8 cellular contexts compared by ENCODE assay signal in genomic region chr9:121686930-121687541, GRCh38. TPM values are rescaled to one million over a fixed set of nuclear protein-coding genes. Genes with fewer than 3 reads are reported as not detected.
DNase-seq lines count a peak whose midpoint lies in the region; ATAC-seq, FAIRE-seq and TF ChIP-seq lines count a peak whose summit lies in the region.

No MANE protein-coding gene starts in this region.

- ATAC-seq in left cardiac atrium (peak; percentile 67 to 71), psoas muscle (peak; percentile 76 to 89 (median 80)), GM19467 (IDR thresholded peaks at IDR 0.05; ENCODE audit: unreplicated experiment) (no peak)

- H3K27ac ChIP-seq in psoas muscle: peak overlapping the region; percentile 47

- TF ChIP-seq CTCF in psoas muscle (IDR thresholded peaks at IDR 0.05): peak; percentile 79

- H3K4me3 ChIP-seq in adipocyte (ENCODE audit: low read length) (no peak overlapping the region), psoas muscle (no peak overlapping the region)

- H3K4me1 ChIP-seq in adipocyte (ENCODE audit: control insufficient read depth, insufficient read depth, low read length): no peaks in the 10 kb centered on the region
- H3K4me1 ChIP-seq in psoas muscle: peaks cover 16% of the 10 kb centered on the region

- H3K9me3 ChIP-seq in adipocyte (ENCODE audit: control insufficient read depth, low read length) (no peaks in the 10 kb centered on the region), psoas muscle (no peaks in the 10 kb centered on the region)

- H3K9ac ChIP-seq in adipocyte (ENCODE audit: low read length): no peak overlapping the region

- DNase-seq in AG08396 (ENCODE audit: low spot score): peak; percentile 85
- peak; percentile 77 for DNase-seq in GM12891 (ENCODE audit: insufficient read length, low spot score)
- peak; percentile 84 for DNase-seq in HT-29 (ENCODE audit: low spot score)
- peak; percentile 70 for DNase-seq in RKO (ENCODE audit: low spot score)
- DNase-seq in adipocyte (ENCODE audit: low read depth): peak; percentile 79
- DNase-seq in left cardiac atrium: peak; percentile 78
- DNase-seq in psoas muscle: peak; percentile 81 to 88

- FAIRE-seq in GM12891 (lab: Jason Lieb, UNC): peak; percentile 93

- H3K36me3 ChIP-seq in adipocyte (ENCODE audit: control insufficient read depth, insufficient read depth, low read length, severe bottlenecking) (no peaks in the 10 kb centered on the region), psoas muscle (ENCODE audit: insufficient read depth in 1 of 2, low read depth in 1 of 2) (peaks cover 0 to 3% of the 10 kb centered on the region in 2 donors)

- H3K27me3 ChIP-seq in adipocyte (replicated peaks; ENCODE audit: control insufficient read depth, insufficient read depth, low read length) (peaks cover 18% of the 10 kb centered on the region), psoas muscle (ENCODE audit: insufficient read depth in 3 of 3, low read length in 2 of 3) (no peaks in the 10 kb centered on the region)

- no peak for TF ChIP-seq POLR2A in GM12891 (IDR thresholded peaks at IDR 0.05; ENCODE audit: low read depth, low read length)

- intact Hi-C loops in left cardiac atrium (cut with DNase I): loop anchor here (5.0 to 10.0 kb wide), 2 partner anchors 132 to 305 kb away; no protein-coding TSS in a partner anchor
- intact Hi-C loops in psoas muscle (cut with DNase I): loop anchor here in 1 of 2 donors (5.0 kb wide), 1 partner anchor 305 kb away; no protein-coding TSS in a partner anchor

- 58 to 73% (median 66%) methylated on average over 3 of the region's 3 CpGs for WGBS in psoas muscle, 3 donors

TF ChIP-seq in GM12891, 5 proteins besides CTCF, POLR2A, EP300 and RAD21:
- TF ChIP-seq SPI1 (IDR thresholded peaks at IDR 0.05; ENCODE audit: low read depth, low read length) (no peak), POLR2AphosphoS5 (IDR thresholded peaks at IDR 0.05; ENCODE audit: low read depth, low read length) (no peak), TAF1 (IDR thresholded peaks at IDR 0.05; ENCODE audit: low read depth, low read length) (no peak), POU2F2 (IDR thresholded peaks at IDR 0.05; ENCODE audit: low read depth, low read length) (no peak), PAX5 (IDR thresholded peaks at IDR 0.05; ENCODE audit: insufficient read depth, low read length, severe bottlenecking) (no peak)

RNA-seq across cellular contexts. Expression of gene DAB2IP, which starts 35.6 kb away (rescaled TPM):
- polyA plus RNA-seq in GM12891 (2012; ENCODE audit: low read depth, missing spikeins): 0.33 TPM
- 47.4 and 58.1 TPM in 2 replicates for total RNA-seq in HT-29 (2014; rRNA removed; shearing (Covaris generic))
- total RNA-seq in left cardiac atrium (10 to 100 TPM; 41.6 to 58.3 TPM), psoas muscle (10 to 100 TPM; 33.4 to 66.2 (median 50.7) TPM)
- polyA plus RNA-seq in psoas muscle: 10 to 100 TPM; 14.1 to 18.7 (median 14.4) TPM
